ENCODE assay signal across 23 cellular contexts in the genomic region with DNA sequence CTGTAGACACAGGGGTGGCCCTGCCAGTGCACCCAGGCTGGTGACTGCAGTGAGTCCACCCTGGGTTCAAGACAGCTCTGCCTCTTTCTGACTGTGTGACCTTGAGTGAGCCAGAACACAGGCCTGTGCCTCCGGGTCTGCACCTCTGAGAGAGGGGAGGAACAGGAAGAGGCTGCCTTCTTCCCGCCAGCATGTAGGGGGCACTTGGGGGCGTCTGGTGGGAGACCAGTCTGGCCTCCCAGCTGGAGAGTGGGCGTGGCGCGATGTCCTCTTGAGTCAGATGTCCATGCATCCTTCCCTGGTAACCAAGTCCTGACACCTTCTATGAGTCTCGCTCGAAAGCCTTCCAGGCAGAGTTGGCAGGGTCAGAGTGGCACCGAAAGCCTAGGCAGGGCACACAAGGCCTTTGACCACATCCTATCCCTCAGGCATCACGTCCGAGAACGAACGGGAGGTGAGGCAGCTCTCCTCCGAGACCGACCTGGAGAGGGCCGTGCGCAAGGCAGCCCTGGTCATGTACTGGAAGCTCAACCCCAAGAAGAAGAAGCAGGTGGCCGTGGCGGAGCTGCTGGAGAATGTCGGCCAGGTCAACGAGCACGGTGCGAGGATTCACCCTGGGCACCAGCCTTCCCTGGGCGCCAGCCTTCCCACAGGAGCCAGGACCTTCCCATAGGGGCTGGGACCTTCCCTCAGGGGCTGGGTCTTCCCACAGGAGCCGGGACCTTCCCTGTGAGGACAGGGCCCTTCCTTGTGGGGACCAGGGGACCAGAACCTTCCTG. TPM values are rescaled to one million over a fixed set of nuclear protein-coding genes. Genes with fewer than 3 reads are reported as not detected.
DNase-seq lines count a peak whose midpoint lies in the region; ATAC-seq and TF ChIP-seq lines count a peak whose summit lies in the region.
"Had no signal": no experiment of that assay in that cellular context is flagged by ENCODE, and none has a peak within 500 bp of the region (broad histone marks: within the 10 kb centered on the region; RNA-seq: fewer than 3 reads in every experiment).

No MANE protein-coding gene starts in this region.

- H3K4me1 ChIP-seq in right atrium auricular region: no peaks in the 10 kb centered on the region
- no peaks in the 10 kb centered on the region for H3K4me1 ChIP-seq in IMR-90 (ENCODE audit: control insufficient read depth, insufficient read depth, low read length)
- no peaks in the 10 kb centered on the region for H3K4me1 ChIP-seq in gastroesophageal sphincter

- WGBS in IMR-90 (ENCODE audit: extremely low coverage in 2 of 2, insufficient read length in 1 of 2), 2 experiments: 93% methylated on average over 6 of the region's 25 CpGs; no CpG with 5 or more reads in 1 of the 2 experiments
- WGBS in gastroesophageal sphincter (ENCODE audit: low coverage in 1 of 2), 2 donors: 90 to 93% methylated on average over 2 to 3 of the region's 25 CpGs

- no peak overlapping the region for H3K4me2 ChIP-seq in IMR-90 (ENCODE audit: low read depth, low read length)

- no peak overlapping the region for H2BK120ac ChIP-seq in IMR-90 (ENCODE audit: low read depth, low read length)

- no peak overlapping the region for H4K8ac ChIP-seq in IMR-90 (ENCODE audit: low read depth in 2 of 2, low read length in 2 of 2)

- H3K36me3 ChIP-seq in right atrium auricular region: peaks cover 92% of the 10 kb centered on the region
- peaks cover 74% of the 10 kb centered on the region for H3K36me3 ChIP-seq in IMR-90 (ENCODE audit: control insufficient read depth, insufficient read depth, low read length)
- H3K36me3 ChIP-seq in gastroesophageal sphincter: peaks cover 0 to 100% of the 10 kb centered on the region in 2 donors

- H4K20me1 ChIP-seq in IMR-90 (ENCODE audit: insufficient read depth, low read length): no peaks in the 10 kb centered on the region

- H3K4me3 ChIP-seq in right atrium auricular region: no peak overlapping the region
- H3K4me3 ChIP-seq in IMR-90 (ENCODE audit: insufficient read depth, low read depth, low read length): no peak overlapping the region
- H3K4me3 ChIP-seq in gastroesophageal sphincter: no peak overlapping the region

- H3K4me3 Mint-ChIP-seq in neural crest cell: no peak overlapping the region
- H3K4me3 Mint-ChIP-seq: CD4-positive, alpha-beta T cell had no signal

- CTCF ChIA-PET in IMR-90 (lab: Yijun Ruan, JAX): interaction anchor here (0.6 kb wide), 1 partner anchor 37 kb away, joined by 3 read pairs; no protein-coding TSS in a partner anchor

- no peak overlapping the region for H3K9ac ChIP-seq in IMR-90 (ENCODE audit: low read depth, low read length)

- no peak overlapping the region for H2AK5ac ChIP-seq in IMR-90 (ENCODE audit: low read depth, low read length)

- intact Hi-C loops in Right ventricle myocardium inferior (cut with DNase I): no loop called here
- intact Hi-C loops in IMR-90 (cut with micrococcal nuclease): no loop called here

- H3K18ac ChIP-seq in IMR-90 (ENCODE audit: low read depth, low read length): no peak overlapping the region

- H3K14ac ChIP-seq in IMR-90 (replicated peaks; ENCODE audit: low read depth, low read length): no peak overlapping the region

- DNase-seq in Right ventricle myocardium inferior (ENCODE audit: missing footprints) (peak; percentile 45), right atrium auricular region (ENCODE audit: low spot score) (no peak), IMR-90 (no peak), neural crest cell (ENCODE audit: low read depth, low spot score) (no peak), AML-193 (lab: John Stamatoyannopoulos, UW) (no peak), NCI-H2029 (lab: John Stamatoyannopoulos, UW) (no peak)
- DNase-seq: CD4-positive, alpha-beta T cell; DMS53; GOT3; KBM-7; MV-4-11; NCI-H1417; NCI-H1694; NCI-H2081; NCI-H2171; NCI-H226; NCI-H510A; NCI-H69; RPMI8226; SHP77 had no signal

- H2BK5ac ChIP-seq in IMR-90 (ENCODE audit: low read depth, low read length, poor library complexity, severe bottlenecking): no peak overlapping the region

- no peak overlapping the region for H2AK9ac ChIP-seq in IMR-90 (replicated peaks; ENCODE audit: low read depth, low read length, poor library complexity)

- BruUV-seq in IMR-90 (replicated peaks; lab: Mats Ljungman, UMichigan): no TSS peak

- no peak overlapping the region for H2BK15ac ChIP-seq in IMR-90 (ENCODE audit: low read depth, low read length)

- no peak overlapping the region for H4K91ac ChIP-seq in IMR-90 (ENCODE audit: insufficient read depth, low read depth, low read length)

- H3K36me3 Mint-ChIP-seq in neural crest cell (ENCODE audit: low read depth): no peaks in the 10 kb centered on the region

- TF ChIP-seq EP300 in gastroesophageal sphincter (IDR thresholded peaks at IDR 0.05): no peak

- no peak overlapping the region for H4K5ac ChIP-seq in IMR-90 (ENCODE audit: low read depth, low read length)

- ATAC-seq in Right ventricle myocardium inferior: no peak
- ATAC-seq in IMR-90 (ENCODE audit: low read depth): no peak
- peak; percentile 6 for ATAC-seq in gastroesophageal sphincter
- no peak for ATAC-seq in GM18873 (IDR thresholded peaks at IDR 0.05; ENCODE audit: low FRiP score, unreplicated experiment)

- no peaks in the 10 kb centered on the region for H3K79me1 ChIP-seq in IMR-90 (ENCODE audit: low read depth in 1 of 2, low read length in 2 of 2)

- H3K9me3 ChIP-seq in right atrium auricular region (no peaks in the 10 kb centered on the region), IMR-90 (ENCODE audit: control insufficient read depth, insufficient read depth, low read length) (no peaks in the 10 kb centered on the region), gastroesophageal sphincter (no peaks in the 10 kb centered on the region)

- H3K27me3 Mint-ChIP-seq in neural crest cell (ENCODE audit: low read depth): no peaks in the 10 kb centered on the region
- H3K27me3 Mint-ChIP-seq: CD4-positive, alpha-beta T cell had no signal

- no peaks in the 10 kb centered on the region for H3K4me1 Mint-ChIP-seq in neural crest cell

- dilution Hi-C loops in IMR-90 (cut with HindIII; ENCODE audit: low sequenced_read_pairs, unreplicated experiment): no loop called here

- no peak overlapping the region for H3K23ac ChIP-seq in IMR-90 (ENCODE audit: low read depth, low read length)

- no peaks in the 10 kb centered on the region for H3K27me3 ChIP-seq in right atrium auricular region
- no peaks in the 10 kb centered on the region for H3K27me3 ChIP-seq in IMR-90 (ENCODE audit: control insufficient read depth, insufficient read depth, low read length)
- H3K27me3 ChIP-seq in gastroesophageal sphincter: no peaks in the 10 kb centered on the region

- TF ChIP-seq RAD21 in IMR-90 (IDR thresholded peaks at IDR 0.05; ENCODE audit: low read length): no peak

- H3K4ac ChIP-seq in IMR-90 (ENCODE audit: low read depth, low read length): no peak overlapping the region

- in situ Hi-C loops in IMR-90 (cut with MboI; ENCODE audit: low sequenced_read_pairs): no loop called here

- POLR2A ChIA-PET in IMR-90 (lab: Charles Lee; ENCODE audit: unreplicated experiment): no interaction called here

- H3K9me3 Mint-ChIP-seq in neural crest cell: no peaks in the 10 kb centered on the region
- H3K9me3 Mint-ChIP-seq: CD4-positive, alpha-beta T cell had no signal

- no peak for TF ChIP-seq CTCF in right atrium auricular region (IDR thresholded peaks at IDR 0.05)
- no peak for TF ChIP-seq CTCF in IMR-90 (conservative IDR thresholded peaks at IDR 0.05; ENCODE audit: low read depth, low read length)
- TF ChIP-seq CTCF in gastroesophageal sphincter (IDR thresholded peaks at IDR 0.05): no peak
- no peak for TF ChIP-seq CTCF in neural crest cell (conservative IDR thresholded peaks at IDR 0.05)

- H2BK20ac ChIP-seq in IMR-90 (ENCODE audit: low read depth, low read length): no peak overlapping the region

- no peak overlapping the region for H3K27ac ChIP-seq in right atrium auricular region
- no peak overlapping the region for H3K27ac ChIP-seq in IMR-90 (ENCODE audit: insufficient read depth, low read length)
- H3K27ac ChIP-seq in gastroesophageal sphincter: no peak overlapping the region
- H3K27ac ChIP-seq: 22Rv1 had no signal

- peak overlapping the region; percentile 57 for H3K27ac Mint-ChIP-seq in neural crest cell (ENCODE audit: unreplicated experiment)
- H3K27ac Mint-ChIP-seq: CD4-positive, alpha-beta T cell had no signal

- H3K56ac ChIP-seq in IMR-90 (ENCODE audit: extremely low read depth, insufficient read depth, low read length): no peak overlapping the region

- TF ChIP-seq POLR2A in IMR-90 (IDR thresholded peaks at IDR 0.05; ENCODE audit: low read depth, low read length): no peak
- TF ChIP-seq POLR2A in gastroesophageal sphincter (IDR thresholded peaks at IDR 0.05): no peak

- H2AFZ ChIP-seq in IMR-90 (replicated peaks; ENCODE audit: low read length, poor library complexity): no peak overlapping the region

- H3K9me1 ChIP-seq in IMR-90 (ENCODE audit: insufficient read depth, low read length): peaks cover 3% of the 10 kb centered on the region; the same call in 1 of the 2 replicates

TF ChIP-seq in IMR-90, 13 proteins besides CTCF, POLR2A, EP300 and RAD21:
- TF ChIP-seq NFE2L2 (IDR thresholded peaks at IDR 0.05; ENCODE audit: low read depth, low read length) (no peak), CEBPB (IDR thresholded peaks at IDR 0.05; ENCODE audit: low read depth, low read length) (0 out of 2 replicates have a peak, but pooled peaks have one; percentile 35)
- TF ChIP-seq, protein P1, sequence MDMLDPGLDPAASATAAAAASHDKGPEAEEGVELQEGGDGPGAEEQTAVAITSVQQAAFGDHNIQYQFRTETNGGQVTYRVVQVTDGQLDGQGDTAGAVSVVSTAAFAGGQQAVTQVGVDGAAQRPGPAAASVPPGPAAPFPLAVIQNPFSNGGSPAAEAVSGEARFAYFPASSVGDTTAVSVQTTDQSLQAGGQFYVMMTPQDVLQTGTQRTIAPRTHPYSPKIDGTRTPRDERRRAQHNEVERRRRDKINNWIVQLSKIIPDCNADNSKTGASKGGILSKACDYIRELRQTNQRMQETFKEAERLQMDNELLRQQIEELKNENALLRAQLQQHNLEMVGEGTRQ (IDR thresholded peaks at IDR 0.05; ENCODE audit: low read depth, low read length): no peak

RNA-seq across cellular contexts. Expression of gene WFS1, which starts 21.3 kb away (rescaled TPM):
- 88.4 TPM for total RNA-seq in Right ventricle myocardium inferior
- total RNA-seq in right atrium auricular region: 100 to 1,000 TPM; 111 to 112 TPM
- 9.7 TPM in 2 replicates for total RNA-seq in IMR-90 (2012; rRNA removed)
- polyA plus RNA-seq in IMR-90 (2012; rRNA removed): 42.4 and 47.7 TPM in 2 replicates
- 22.0 and 71.4 TPM in 2 replicates for polyA plus RNA-seq in IMR-90 (2012; cell fraction: cytosol; rRNA removed)
- polyA plus RNA-seq in IMR-90 (2012; cell fraction: nucleus; rRNA removed; ENCODE audit: low replicate concordance): 50.6 and 96.4 TPM in 2 replicates
- 100 to 1,000 TPM in 2 of 4 donors, 10 to 100 TPM in 2; 95.7 to 137 (median 101) TPM for total RNA-seq in gastroesophageal sphincter
- 24.8 and 25.1 TPM in 2 replicates for total RNA-seq in neural crest cell
